8 cellular contexts compared by ENCODE assay signal in genomic region chrX:71181558-71181909, GRCh38. TPM values are rescaled to one million over a fixed set of nuclear protein-coding genes. Genes with fewer than 3 reads are reported as not detected.
A peak's percentile ranks its signal among the peaks of the same experiment; 100 is the strongest.
DNase-seq lines count a peak whose midpoint lies in the region; ATAC-seq and TF ChIP-seq lines count a peak whose summit lies in the region.

No MANE protein-coding gene starts in this region.

- TSS peak; percentile 87 for BruUV-seq in Panc1 (replicated peaks; lab: Mats Ljungman, UMichigan)

- CTCF ChIA-PET in Panc1 (lab: Charles Lee) = interaction anchor here (0.6 kb wide), 1 partner anchor 1065 kb away, joined by 3 read pairs; no protein-coding TSS in a partner anchor

- peak overlapping the region; percentile 93 for H3K9ac ChIP-seq in adipocyte (ENCODE audit: low read length)

- in situ Hi-C loops in Panc1 (cut with HindIII; ENCODE audit: low pct_unique_long_range_greater_than_20kb, low sequenced_read_pairs) = no loop called here

- POLR2A ChIA-PET in Panc1 (lab: Charles Lee) = interaction anchor here (0.7 to 1.1 kb wide), 3 partner anchors 63 to 208 kb away, joined by 3 to 4 read pairs (median 3); partner anchors contain the start of genes MED12 and NONO

- H3K27ac ChIP-seq in Panc1 (ENCODE audit: low read length) = peak overlapping the region; percentile 94

- no peak for TF ChIP-seq CTCF in Panc1 (IDR thresholded peaks at IDR 0.05)

- H3K36me3 ChIP-seq in Panc1 (ENCODE audit: control insufficient read depth, insufficient read depth, low read length) = no peaks in the 10 kb centered on the region
- no peaks in the 10 kb centered on the region for H3K36me3 ChIP-seq in adipocyte (ENCODE audit: control insufficient read depth, insufficient read depth, low read length, severe bottlenecking)

- ATAC-seq in GM18858 (IDR thresholded peaks at IDR 0.05; ENCODE audit: unreplicated experiment) (peak; percentile 17), HG02759 (IDR thresholded peaks at IDR 0.05; ENCODE audit: unreplicated experiment) (peak; percentile 63), Panc1 (no peak)

- H3K27me3 ChIP-seq in Panc1 (ENCODE audit: control insufficient read depth, insufficient read depth, low read length) = no peaks in the 10 kb centered on the region
- peaks cover 16% of the 10 kb centered on the region for H3K27me3 ChIP-seq in adipocyte (replicated peaks; ENCODE audit: control insufficient read depth, insufficient read depth, low read length)

- peak overlapping the region; percentile 43 to 61 for H3K4me3 ChIP-seq in Panc1 (ENCODE audit: low read depth in 2 of 2, low read length in 2 of 2)
- peak overlapping the region; percentile 86 for H3K4me3 ChIP-seq in adipocyte (ENCODE audit: low read length)

- H3K4me1 ChIP-seq in Panc1 (ENCODE audit: control insufficient read depth, insufficient read depth, low read length) = no peaks in the 10 kb centered on the region; the same call in none of the 2 replicates
- H3K4me1 ChIP-seq in adipocyte (ENCODE audit: control insufficient read depth, insufficient read depth, low read length) = peaks cover 12% of the 10 kb centered on the region

- intact Hi-C loops in Panc1 (cut with micrococcal nuclease; ENCODE audit: unreplicated experiment) = no loop called here

- DNase-seq in Panc1 (ENCODE audit: low read depth, low spot score) (no peak), adipocyte (ENCODE audit: low read depth) (peak; percentile 25), iPS-NIHi7 (ENCODE audit: extremely low spot score) (peak; percentile 21), HuH-7.5 (ENCODE audit: low spot score) (no peak), T1000 (lab: John Stamatoyannopoulos, UW) (no peak)
- DNase-seq in stimulated activated CD4-positive, alpha-beta T cell treated with anti-CD3 and anti-CD28 coated beads, Interleukin-4, amount 100 ng/mL, for 24 hours = peak; percentile 58

- H3K9me3 ChIP-seq in Panc1 (ENCODE audit: control insufficient read depth, insufficient read depth, low read depth, low read length) (no peaks in the 10 kb centered on the region), adipocyte (ENCODE audit: control insufficient read depth, low read length) (no peaks in the 10 kb centered on the region)

RNA-seq across cellular contexts. Expression of gene NLGN3, which starts 36.9 kb away (rescaled TPM):
- total RNA-seq in Panc1 (2021; ENCODE audit: unreplicated experiment) = 0.28 TPM
- polyA plus RNA-seq in Panc1 (2012; ENCODE audit: insufficient read length) = 0.16 TPM

RNA-seq across cellular contexts. Expression of gene GJB1, which starts 41.5 kb away (rescaled TPM):
- total RNA-seq in Panc1 (2021; ENCODE audit: unreplicated experiment) = 0.28 TPM
- not detected for polyA plus RNA-seq in Panc1 (2012; ENCODE audit: insufficient read length)

Comparison
In these comparisons a context has a peak if more than half of its experiments do, and no peak if none do; other contexts are left out.
1. DNase-seq: peak in adipocyte (single experiment), iPS-NIHi7 (single experiment) and stimulated activated CD4-positive, alpha-beta T cell treated with anti-CD3 and anti-CD28 coated beads, Interleukin-4, amount 100 ng/mL, for 24 hours (single experiment); none in Panc1 (single experiment), HuH-7.5 (single experiment) and T1000 (single experiment).